In the genomic region with DNA sequence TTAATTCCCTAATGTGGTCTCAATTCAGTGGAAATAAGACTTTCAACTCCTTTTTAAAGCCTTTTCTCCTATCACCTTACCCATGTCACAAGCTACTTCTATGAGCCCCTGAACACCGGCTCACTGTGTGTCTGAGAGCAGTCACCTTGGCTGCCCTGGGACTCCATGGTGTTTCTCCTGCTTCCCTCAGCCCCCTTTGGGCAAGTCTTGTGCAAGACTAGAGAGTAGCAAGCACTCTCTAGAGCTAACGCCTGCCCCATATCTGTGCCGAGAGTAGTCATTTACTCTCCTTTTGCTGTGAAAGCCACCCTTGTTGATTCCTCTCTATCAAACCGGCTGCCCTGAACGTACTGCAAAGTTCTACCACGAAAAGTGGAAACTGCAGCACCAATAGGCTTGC, we compare ENCODE assay signal across 1 cellular context.
TF ChIP-seq lines count a peak whose summit lies in the region.

No MANE protein-coding gene starts in this region.

TF ChIP-seq in endothelial cell of umbilical vein, 7 proteins besides CTCF, POLR2A, EP300 and RAD21:
- TF ChIP-seq FOS (IDR thresholded peaks at IDR 0.05; ENCODE audit: borderline replicate concordance, insufficient read depth, low read length) (no peak), GATA2 (IDR thresholded peaks at IDR 0.05; ENCODE audit: insufficient read depth, insufficient read length, low read depth, low read length) (no peak), JUN (IDR thresholded peaks at IDR 0.05; ENCODE audit: borderline replicate concordance, insufficient read depth, insufficient read length, low read depth) (no peak), POLR2AphosphoS5 (IDR thresholded peaks at IDR 0.05; ENCODE audit: insufficient read depth, low read depth, low read length) (no peak), MYC (IDR thresholded peaks at IDR 0.05; ENCODE audit: low read depth, low read length) (no peak), EZH2 (IDR thresholded peaks at IDR 0.05; ENCODE audit: borderline replicate concordance, low read depth, low read length, severe bottlenecking) (no peak)
- TF ChIP-seq, protein P1, sequence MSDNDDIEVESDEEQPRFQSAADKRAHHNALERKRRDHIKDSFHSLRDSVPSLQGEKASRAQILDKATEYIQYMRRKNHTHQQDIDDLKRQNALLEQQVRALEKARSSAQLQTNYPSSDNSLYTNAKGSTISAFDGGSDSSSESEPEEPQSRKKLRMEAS (IDR thresholded peaks at IDR 0.05; ENCODE audit: insufficient read depth, insufficient read length), result no peak
